Comparison of ENCODE assay signal across 25 cellular contexts in genomic region chr3:131282379-131282778, GRCh38.
A peak's percentile ranks its signal among the peaks of the same experiment; 100 is the strongest.
DNase-seq lines count a peak whose midpoint lies in the region; ATAC-seq and TF ChIP-seq lines count a peak whose summit lies in the region.
"Had no signal": no experiment of that assay in that cellular context is flagged by ENCODE, and none has a peak within 500 bp of the region (broad histone marks: within the 10 kb centered on the region; RNA-seq: fewer than 3 reads in every experiment).

No MANE protein-coding gene starts in this region.

- POLR2A ChIA-PET in HEK293T (lab: Yijun Ruan, JAX), result no interaction called here

- H3K4me3 Mint-ChIP-seq in nephron progenitor cell, result no peak overlapping the region
- H3K4me3 Mint-ChIP-seq: CD4-positive, alpha-beta memory T cell; IgD-negative memory B cell had no signal

- H3K36me3 ChIP-seq in skeletal muscle tissue (ENCODE audit: control insufficient read depth in 3 of 3, insufficient read depth in 3 of 3, low read length in 3 of 3), result no peaks in the 10 kb centered on the region
- H3K36me3 ChIP-seq: HAP-1 had no signal

- peak overlapping the region in 1 of 3 donors; percentile 27 for H3K9ac ChIP-seq in skeletal muscle tissue (ENCODE audit: low read depth in 1 of 3, low read length in 3 of 3)
- H3K9ac ChIP-seq: KMS-11 had no signal

- no peak for TF ChIP-seq CTCF in nephron progenitor cell (IDR thresholded peaks at IDR 0.05)

- H3K4me3 ChIP-seq in skeletal muscle tissue (ENCODE audit: low read length in 3 of 3), result peak overlapping the region in 2 of 3 donors; percentile 14 to 16
- H3K4me3 ChIP-seq: GM12878, HAP-1, SK-N-MC had no signal

- peaks cover 4% of the 10 kb centered on the region for H3K27me3 Mint-ChIP-seq in nephron progenitor cell (ENCODE audit: low read depth, poor library complexity)
- H3K27me3 Mint-ChIP-seq: CD4-positive, alpha-beta memory T cell had no signal

- H3K4me1 ChIP-seq in skeletal muscle tissue (ENCODE audit: control insufficient read depth in 3 of 3, insufficient read depth in 3 of 3, low read length in 3 of 3), result peaks cover 21 to 23% (median 22%) of the 10 kb centered on the region in 3 donors
- H3K4me1 ChIP-seq: Caco-2, HAP-1 had no signal

- no peaks in the 10 kb centered on the region for H3K9me3 ChIP-seq in skeletal muscle tissue (ENCODE audit: control insufficient read depth in 3 of 3, low read length in 3 of 3)
- H3K9me3 ChIP-seq: Caco-2, HAP-1 had no signal

- no peaks in the 10 kb centered on the region for H3K36me3 Mint-ChIP-seq in nephron progenitor cell (ENCODE audit: low read depth)
- H3K36me3 Mint-ChIP-seq: IgD-negative memory B cell had no signal

- CTCF ChIA-PET in HEK293T (lab: Yijun Ruan, JAX), result no interaction called here

- DNase-seq in HEK293T (ENCODE audit: extremely low spot score) (no peak), left cardiac atrium (no peak), nephron progenitor cell (no peak), substantia nigra (lab: John Stamatoyannopoulos, UW) (no peak)
- no peak for DNase-seq in activated CD4-positive, alpha-beta T cell treated with anti-CD3 and anti-CD28 coated beads for 1 hour
- DNase-seq: C1 segment of cervical spinal cord; Caco-2; CD4-positive, alpha-beta memory T cell; EL; GDM1; GOT3; MM.1S; NCI-H2029; NCI-H2227 treated with DMSO at 0.1 percent for 48 hours; NCI-H526 treated with DMSO at 0.1 percent for 48 hours; SIG-M5 had no signal

- H3K9me3 Mint-ChIP-seq in nephron progenitor cell, result no peaks in the 10 kb centered on the region
- H3K9me3 Mint-ChIP-seq: IgD-negative memory B cell had no signal

- ATAC-seq in left cardiac atrium, result peak; percentile 55 to 89
- no peak for ATAC-seq in HG03354 (IDR thresholded peaks at IDR 0.05; ENCODE audit: poor library complexity, severe bottlenecking, unreplicated experiment)
- ATAC-seq: GM12878 had no signal

- peaks cover 49% of the 10 kb centered on the region for H3K4me1 Mint-ChIP-seq in nephron progenitor cell
- H3K4me1 Mint-ChIP-seq: CD4-positive, alpha-beta memory T cell; IgD-negative memory B cell had no signal

- H3K27me3 ChIP-seq in skeletal muscle tissue (ENCODE audit: control insufficient read depth in 3 of 3, insufficient read depth in 3 of 3, low read length in 3 of 3), result no peaks in the 10 kb centered on the region

- intact Hi-C loops in left cardiac atrium (cut with DNase I), result no loop called here

- H3K27ac Mint-ChIP-seq in nephron progenitor cell, result peak overlapping the region; percentile 22
- H3K27ac Mint-ChIP-seq: CD4-positive, alpha-beta memory T cell; IgD-negative memory B cell had no signal

- H3K27ac ChIP-seq in skeletal muscle tissue (ENCODE audit: low read depth, low read length) (peak overlapping the region; percentile 78), substantia nigra (ENCODE audit: low read depth, low read length, poor library complexity, severe bottlenecking) (no peak overlapping the region)
- H3K27ac ChIP-seq: HL-60, KMS-11, RWPE1, SK-N-MC had no signal

TF ChIP-seq in HEK293T, 16 proteins besides CTCF, POLR2A, EP300 and RAD21:
- no peak for TF ChIP-seq BHLHE40 (IDR thresholded peaks at IDR 0.05; ENCODE audit: borderline replicate concordance)
- 0 out of 2 replicates have a peak, but pooled peaks have one; percentile 9 for TF ChIP-seq PKNOX1 (IDR thresholded peaks at IDR 0.05)
